12 cellular contexts compared by ENCODE assay signal in the genomic region with DNA sequence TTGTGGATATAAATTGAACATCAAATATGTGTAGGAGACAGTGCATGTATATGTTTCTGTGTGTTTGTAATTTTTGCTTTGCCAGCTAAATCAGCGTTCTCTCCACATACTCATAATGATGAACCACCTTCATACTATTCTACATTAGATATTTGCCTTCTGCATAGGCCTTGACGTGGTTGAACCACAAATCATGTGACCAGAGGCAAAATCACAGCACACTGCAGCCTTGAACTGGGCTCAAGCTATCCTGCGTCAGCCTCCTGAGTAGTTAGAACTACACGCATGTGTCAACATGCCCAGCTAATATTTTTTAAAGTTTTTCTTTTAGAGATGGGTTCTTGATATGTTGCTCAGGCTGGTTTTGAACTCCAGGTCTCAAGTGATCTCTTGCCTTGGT.
"Had no signal": no experiment of that assay in that cellular context is flagged by ENCODE, and none has a peak within 500 bp of the region (broad histone marks: within the 10 kb centered on the region; RNA-seq: fewer than 3 reads in every experiment).

No MANE protein-coding gene starts in this region.

- DNase-seq: caudate nucleus; effector CD4-positive, alpha-beta T cell; hippocampal formation; kidney glomerular epithelial cell; pancreas; stimulated activated CD4-positive, alpha-beta T cell treated with anti-CD3 and anti-CD28 coated beads, Interleukin-12 subunit alpha, Interleukin-12 subunit beta, amount 100 ng/mL, for 4 hours; stimulated activated CD4-positive, alpha-beta T cell treated with anti-CD3 and anti-CD28 coated beads, Interleukin-4, amount 100 ng/mL, for 1 hour; stimulated activated CD8-positive, alpha-beta memory T cell treated with anti-CD3 and anti-CD28 coated beads, Interleukin-4, amount 100 ng/mL, for 48 hours; stomach had no signal

- H3K27me3 ChIP-seq: neural progenitor cell, pancreas, stomach had no signal

- H3K4me1 ChIP-seq: neural progenitor cell, pancreas had no signal

- H3K4me3 ChIP-seq: coronary artery, neural progenitor cell, pancreas, stomach had no signal

- H3K27ac Mint-ChIP-seq: neural progenitor cell had no signal

- H3K36me3 ChIP-seq: pancreas had no signal

- H3K9me3 Mint-ChIP-seq: neural progenitor cell had no signal

- H3K4me3 Mint-ChIP-seq: neural progenitor cell had no signal

- ATAC-seq: pancreas had no signal

- H3K4me1 Mint-ChIP-seq: neural progenitor cell had no signal

- H3K27ac ChIP-seq: coronary artery, neural progenitor cell, pancreas, stomach, VCaP had no signal

- H3K9me3 ChIP-seq: pancreas, stomach had no signal
